In the genomic region with DNA sequence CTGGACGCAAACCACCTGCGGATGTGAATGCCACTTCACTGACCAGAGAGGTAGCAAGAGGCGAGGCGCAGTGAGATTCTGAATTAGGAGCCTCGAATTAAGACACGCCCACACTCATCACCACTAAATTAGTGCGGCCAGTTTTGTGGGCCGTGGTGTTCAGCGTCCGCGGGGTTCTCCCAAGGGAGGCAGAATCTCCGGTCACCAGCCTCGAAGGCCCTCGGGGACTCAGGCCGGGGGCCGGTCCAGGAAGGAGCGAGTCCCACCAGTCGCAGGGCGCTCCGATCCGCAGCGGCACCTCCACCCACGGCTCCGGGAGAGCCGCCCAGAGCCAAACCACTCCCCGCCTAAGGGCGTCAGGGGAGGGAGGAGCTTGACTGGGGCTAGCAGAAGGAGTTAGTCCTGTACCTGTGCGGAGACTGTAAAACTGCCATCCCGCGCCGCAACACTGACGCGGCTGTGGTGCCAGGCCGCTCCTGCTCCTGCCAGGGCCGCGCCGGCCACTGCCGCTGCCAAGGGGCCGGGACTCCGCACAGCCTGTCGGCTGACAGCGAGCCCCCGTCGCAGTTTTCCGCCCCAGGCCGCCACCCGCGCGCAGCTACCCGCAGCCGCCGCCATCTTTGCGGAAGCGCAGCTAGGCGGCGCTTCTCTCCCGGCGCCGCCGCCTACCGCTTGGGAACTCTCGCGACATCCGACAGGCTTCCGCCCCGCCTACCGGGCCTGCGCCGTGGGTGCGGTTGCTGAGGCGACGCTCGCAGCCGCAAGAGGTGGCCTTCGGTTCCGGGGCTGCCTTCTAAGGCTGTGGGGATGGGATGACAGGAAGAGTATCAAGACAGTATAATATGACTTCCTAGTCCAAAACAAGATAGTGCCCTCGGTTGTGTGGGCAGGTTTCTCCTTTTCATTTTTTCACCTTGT, we compare ENCODE assay signal across 8 cellular contexts. TPM values are rescaled to one million over a fixed set of nuclear protein-coding genes. Genes with fewer than 3 reads are reported as not detected.
DNase-seq lines count a peak whose midpoint lies in the region; ATAC-seq and TF ChIP-seq lines count a peak whose summit lies in the region.

Gene MICU2, minus strand, starts transcription at position 640 of the 918 bp plus-strand sequence. Its CDS starts 22 bp downstream, at position 618.

- H3K27me3 Mint-ChIP-seq in activated B cell treated with CpG ODN at 0.5 μM for 24 hours: peaks cover 16% of the 10 kb centered on the region
- peaks cover 8 to 22% (median 13%) of the 10 kb centered on the region in 3 donors for H3K27me3 Mint-ChIP-seq in immature natural killer cell (ENCODE audit: low read depth in 3 of 3)

- H3K4me3 Mint-ChIP-seq in activated B cell treated with CpG ODN at 0.5 μM for 24 hours (peak within 1 kb of the TSS; percentile 88), immature natural killer cell (peak within 1 kb of the TSS; percentile 86 to 92 (median 91))

- ATAC-seq in GM18873 (IDR thresholded peaks at IDR 0.05; ENCODE audit: low FRiP score, unreplicated experiment) (peak; percentile 96), HG03139 (IDR thresholded peaks at IDR 0.05; ENCODE audit: unreplicated experiment) (peak; percentile 93), activated B cell treated with CpG ODN at 0.5 μM for 24 hours (ENCODE audit: low read depth) (peak; percentile 94)

- H3K36me3 Mint-ChIP-seq in activated B cell treated with CpG ODN at 0.5 μM for 24 hours (ENCODE audit: low read depth) (peaks cover 22% of the 10 kb centered on the region), immature natural killer cell (peaks cover 5 to 6% (median 6%) of the 10 kb centered on the region in 3 donors)

- peak; percentile 58 for DNase-seq in AG04449 (ENCODE audit: low read depth, low spot score)
- DNase-seq in NCI-H226: peak; percentile 76
- DNase-seq in activated B cell treated with CpG ODN at 0.5 μM for 24 hours: peak; percentile 93
- peak in 60 of 61 donors; percentile 46 to 94 (median 86) for DNase-seq in caudate nucleus (lab: John Stamatoyannopoulos, UW)
- DNase-seq in immature natural killer cell: peak; percentile 96 to 97 (median 96)
- DNase-seq in smooth muscle cell of the brain vasculature (ENCODE audit: low read depth, low spot score): peak; percentile 80

- TF ChIP-seq CTCF in AG04449 (IDR thresholded peaks at IDR 0.05; ENCODE audit: insufficient read depth, low read length, missing control alignments) (no peak), activated B cell treated with CpG ODN at 0.5 μM for 24 hours (IDR thresholded peaks at IDR 0.05) (no peak)

- H3K4me1 Mint-ChIP-seq in activated B cell treated with CpG ODN at 0.5 μM for 24 hours (peaks cover 31% of the 10 kb centered on the region), immature natural killer cell (peaks cover 40 to 61% of the 10 kb centered on the region in 2 donors)

- intact Hi-C loops in activated B cell treated with CpG ODN at 0.5 μM for 24 hours (cut with micrococcal nuclease): loop anchor here (1.0 to 10.0 kb wide), 11 partner anchors 67 to 1971 kb away; partner anchors contain the start of genes EEF1AKMT1, IFT88, MRPL57 and SKA3

- peak within 1 kb of the TSS; percentile 88 for H3K4me3 ChIP-seq in AG04449 (ENCODE audit: low read depth, low read length)

- CTCF ChIA-PET in AG04449 (lab: Yijun Ruan, JAX): interaction anchor here (0.9 to 2.1 kb wide), 9 partner anchors 12 to 1718 kb away, joined by 3 to 9 read pairs (median 4); no protein-coding TSS in a partner anchor
- CTCF ChIA-PET in activated B cell treated with CpG ODN at 0.5 μM for 24 hours (lab: Charles Lee): interaction anchor here (0.7 to 1.2 kb wide), 2 partner anchors 34 to 306 kb away, joined by 3 to 4 read pairs; no protein-coding TSS in a partner anchor

- peak within 1 kb of the TSS; percentile 96 for H3K27ac ChIP-seq in caudate nucleus (ENCODE audit: low read depth, low read length)

- H3K9me3 Mint-ChIP-seq in activated B cell treated with CpG ODN at 0.5 μM for 24 hours (no peaks in the 10 kb centered on the region), immature natural killer cell (peaks cover 0 to 2% (median 0%) of the 10 kb centered on the region in 6 donors)

- POLR2A ChIA-PET in AG04449 (lab: Yijun Ruan, JAX): interaction anchor here (0.5 to 1.6 kb wide), 10 partner anchors 12 to 1756 kb away, joined by 3 to 8 read pairs (median 4); partner anchors contain the start of gene ZDHHC20
- POLR2A ChIA-PET in activated B cell treated with CpG ODN at 0.5 μM for 24 hours (lab: Charles Lee): interaction anchor here (0.5 to 3.6 kb wide), 26 partner anchors 8 to 1975 kb away, joined by 3 to 40 read pairs (median 4); partner anchors contain the start of genes FGF9, MRPL57, SKA3 and XPO4

- H3K27ac Mint-ChIP-seq in activated B cell treated with CpG ODN at 0.5 μM for 24 hours (peak within 1 kb of the TSS; percentile 89), immature natural killer cell (peak within 1 kb of the TSS; percentile 88 to 97 (median 94))

RNA-seq across cellular contexts. Expression of gene MICU2, which starts in this region (rescaled TPM):
- total RNA-seq in activated B cell treated with CpG ODN at 0.5 μM for 24 hours: 37.0 and 41.3 TPM in 2 replicates
- 10 to 100 TPM; 38.6 to 53.3 (median 39.3) TPM for polyA plus RNA-seq in immature natural killer cell

Comparison
In these comparisons a context has a peak if more than half of its experiments do, and no peak if none do; other contexts are left out.
1. Peak in every context shown above with its lines: DNase-seq, ATAC-seq, H3K4me3 ChIP-seq and H3K27ac ChIP-seq.